7 cellular contexts compared by ENCODE assay signal in genomic region chr10:21315321-21316220, GRCh38.
A peak's percentile ranks its signal among the peaks of the same experiment; 100 is the strongest.
DNase-seq lines count a peak whose midpoint lies in the region; ATAC-seq and TF ChIP-seq lines count a peak whose summit lies in the region.

No MANE protein-coding gene starts in this region.

- H3K23ac ChIP-seq in IMR-90 (ENCODE audit: low read depth, low read length): 0 out of 2 replicates have a peak overlapping the region, but pooled peaks have one; percentile 10

- H4K91ac ChIP-seq in IMR-90 (ENCODE audit: insufficient read depth, low read depth, low read length): peak overlapping the region; percentile 76

- ATAC-seq in IMR-90 (ENCODE audit: low read depth): peak; percentile 87
- ATAC-seq in left lung: peak; percentile 91
- ATAC-seq in upper lobe of right lung: peak; percentile 94

- no peak for TF ChIP-seq RAD21 in IMR-90 (IDR thresholded peaks at IDR 0.05; ENCODE audit: low read length)

- no peaks in the 10 kb centered on the region for H3K9me3 ChIP-seq in IMR-90 (ENCODE audit: control insufficient read depth, insufficient read depth, low read length)
- no peaks in the 10 kb centered on the region for H3K9me3 ChIP-seq in colonic mucosa
- no peaks in the 10 kb centered on the region for H3K9me3 ChIP-seq in left lung
- no peaks in the 10 kb centered on the region for H3K9me3 ChIP-seq in upper lobe of right lung

- peak overlapping the region; percentile 84 for H3K4ac ChIP-seq in IMR-90 (ENCODE audit: low read depth, low read length)

- no peaks in the 10 kb centered on the region for H3K79me1 ChIP-seq in IMR-90 (ENCODE audit: low read depth in 1 of 2, low read length in 2 of 2)

- no peak overlapping the region for H3K4me3 ChIP-seq in IMR-90 (ENCODE audit: insufficient read depth, low read depth, low read length)
- H3K4me3 ChIP-seq in colonic mucosa: no peak overlapping the region
- no peak overlapping the region for H3K4me3 ChIP-seq in left lung
- H3K4me3 ChIP-seq in upper lobe of right lung: no peak overlapping the region

- no peaks in the 10 kb centered on the region for H3K27me3 ChIP-seq in IMR-90 (ENCODE audit: control insufficient read depth, insufficient read depth, low read length)
- H3K27me3 ChIP-seq in colonic mucosa: no peaks in the 10 kb centered on the region
- no peaks in the 10 kb centered on the region for H3K27me3 ChIP-seq in left lung
- H3K27me3 ChIP-seq in upper lobe of right lung: no peaks in the 10 kb centered on the region

- H3K27ac ChIP-seq in IMR-90 (ENCODE audit: insufficient read depth, low read length) (peak overlapping the region; percentile 78), colonic mucosa (no peak overlapping the region), left lung (peak overlapping the region; percentile 51 to 58), upper lobe of right lung (peak overlapping the region; percentile 68)

- H4K20me1 ChIP-seq in IMR-90 (ENCODE audit: insufficient read depth, low read length): no peaks in the 10 kb centered on the region

- WGBS in IMR-90 (ENCODE audit: extremely low coverage in 2 of 2, insufficient read length in 1 of 2), 2 experiments: 10% methylated on average over 2 of the region's 7 CpGs; no CpG with 5 or more reads in 1 of the 2 experiments

- no peak for TF ChIP-seq POLR2A in IMR-90 (IDR thresholded peaks at IDR 0.05; ENCODE audit: low read depth, low read length)

- POLR2A ChIA-PET in IMR-90 (lab: Charles Lee; ENCODE audit: unreplicated experiment): interaction anchor here (0.5 kb wide), 1 partner anchor 201 kb away, joined by 3 read pairs; no protein-coding TSS in a partner anchor

- dilution Hi-C loops in IMR-90 (cut with HindIII; ENCODE audit: low sequenced_read_pairs, unreplicated experiment): no loop called here

- in situ Hi-C loops in IMR-90 (cut with MboI; ENCODE audit: low sequenced_read_pairs): no loop called here

- H2AK9ac ChIP-seq in IMR-90 (replicated peaks; ENCODE audit: low read depth, low read length, poor library complexity): peak overlapping the region; percentile 63

- H2AFZ ChIP-seq in IMR-90 (replicated peaks; ENCODE audit: low read length, poor library complexity): peak overlapping the region; percentile 77

- CTCF ChIA-PET in IMR-90 (lab: Yijun Ruan, JAX): no interaction called here

- peak overlapping the region; percentile 20; the same call in 2 of the 3 replicates for H2BK15ac ChIP-seq in IMR-90 (ENCODE audit: low read depth, low read length)

- H2AK5ac ChIP-seq in IMR-90 (ENCODE audit: low read depth, low read length): peak overlapping the region; percentile 69

- H3K36me3 ChIP-seq in IMR-90 (ENCODE audit: control insufficient read depth, insufficient read depth, low read length) (no peaks in the 10 kb centered on the region), colonic mucosa (no peaks in the 10 kb centered on the region), left lung (no peaks in the 10 kb centered on the region), upper lobe of right lung (no peaks in the 10 kb centered on the region)

- H2BK20ac ChIP-seq in IMR-90 (ENCODE audit: low read depth, low read length): peak overlapping the region; percentile 87

- H3K18ac ChIP-seq in IMR-90 (ENCODE audit: low read depth, low read length): peak overlapping the region; percentile 87

- H2BK120ac ChIP-seq in IMR-90 (ENCODE audit: low read depth, low read length): peak overlapping the region; percentile 90

- peaks cover 27% of the 10 kb centered on the region for H3K4me1 ChIP-seq in IMR-90 (ENCODE audit: control insufficient read depth, insufficient read depth, low read length)
- H3K4me1 ChIP-seq in colonic mucosa: no peaks in the 10 kb centered on the region
- H3K4me1 ChIP-seq in left lung: peaks cover 21 to 22% of the 10 kb centered on the region in 2 donors
- peaks cover 30% of the 10 kb centered on the region for H3K4me1 ChIP-seq in upper lobe of right lung

- TF ChIP-seq CTCF in IMR-90 (conservative IDR thresholded peaks at IDR 0.05; ENCODE audit: low read depth, low read length) (no peak), colonic mucosa (IDR thresholded peaks at IDR 0.05) (no peak), left lung (IDR thresholded peaks at IDR 0.05) (no peak), upper lobe of right lung (IDR thresholded peaks at IDR 0.05) (no peak)

- peak overlapping the region; percentile 87 for H2BK5ac ChIP-seq in IMR-90 (ENCODE audit: low read depth, low read length, poor library complexity, severe bottlenecking)

- peak overlapping the region; percentile 77 for H4K5ac ChIP-seq in IMR-90 (ENCODE audit: low read depth, low read length)

- peak overlapping the region; percentile 73 for H3K14ac ChIP-seq in IMR-90 (replicated peaks; ENCODE audit: low read depth, low read length)

- peak; percentile 86 for DNase-seq in IMR-90
- DNase-seq in colonic mucosa: peak; percentile 21
- peak in 1 of 2 donors; percentile 71 for DNase-seq in left lung
- DNase-seq in upper lobe of right lung: peak; percentile 75
- DNase-seq in DMS153 (lab: John Stamatoyannopoulos, UW): no peak
- DNase-seq in globus pallidus (ENCODE audit: low spot score): no peak
- no peak for DNase-seq in LoVo (ENCODE audit: low spot score)

- intact Hi-C loops in IMR-90 (cut with micrococcal nuclease) (loop anchor here (2.0 kb wide), 1 partner anchor 23 kb away; no protein-coding TSS in a partner anchor), colonic mucosa (cut with DNase I) (no loop called here), left lung (cut with DNase I) (no loop called here), upper lobe of right lung (cut with DNase I) (no loop called here)

- BruUV-seq in IMR-90 (replicated peaks; lab: Mats Ljungman, UMichigan): no TSS peak

- peak overlapping the region; percentile 27; the same call in 1 of the 2 replicates for H3K56ac ChIP-seq in IMR-90 (ENCODE audit: extremely low read depth, insufficient read depth, low read length)

- peaks cover 10% of the 10 kb centered on the region; the same call in 1 of the 2 replicates for H3K9me1 ChIP-seq in IMR-90 (ENCODE audit: insufficient read depth, low read length)

- H4K8ac ChIP-seq in IMR-90 (ENCODE audit: low read depth in 2 of 2, low read length in 2 of 2): peak overlapping the region; percentile 14 to 72; a peak in 3 of 4 replicates

- H3K9ac ChIP-seq in IMR-90 (ENCODE audit: low read depth, low read length) (peak overlapping the region; percentile 13; the same call in 1 of the 2 replicates), colonic mucosa (ENCODE audit: low read depth in 2 of 2, low read length in 2 of 2) (no peak overlapping the region)

- peak overlapping the region; percentile 17 for H3K4me2 ChIP-seq in IMR-90 (ENCODE audit: low read depth, low read length)

TF ChIP-seq in IMR-90, 13 proteins besides CTCF, POLR2A, EP300 and RAD21:
- TF ChIP-seq MAZ (IDR thresholded peaks at IDR 0.05; ENCODE audit: borderline replicate concordance, low read depth, low read length): peak; percentile 41; the same call in 1 of the 2 replicates
- peak; percentile 19; the same call in 1 of the 2 replicates for TF ChIP-seq FOS (IDR thresholded peaks at IDR 0.05; ENCODE audit: low read depth, low read length)
- TF ChIP-seq CEBPB (IDR thresholded peaks at IDR 0.05; ENCODE audit: low read depth, low read length): no peak

Comparison
In these comparisons a context has a peak if more than half of its experiments do, and no peak if none do; other contexts are left out.
1. DNase-seq: peak in IMR-90 (single experiment), colonic mucosa (single experiment) and upper lobe of right lung (single experiment); none in DMS153 (single experiment), globus pallidus (single experiment) and LoVo (single experiment).
2. Peak in every context shown above with its lines, with median percentiles within 50 percentile points of each other: ATAC-seq.